In genomic region chr16:81077077-81077940, GRCh38 we compare ENCODE assay signal across 8 cellular contexts. TPM values are rescaled to one million over a fixed set of nuclear protein-coding genes. Genes with fewer than 3 reads are reported as not detected.
DNase-seq lines count a peak whose midpoint lies in the region; ATAC-seq and TF ChIP-seq lines count a peak whose summit lies in the region.

Gene C16orf46 (minus strand): TSS chr16:81077238. CDS start chr16:81063955, 13,283 bp downstream.

- H3K9me2 ChIP-seq in OCI-LY1 (ENCODE audit: low read depth, low read length): no peaks in the 10 kb centered on the region

- ATAC-seq in GM21528 (IDR thresholded peaks at IDR 0.05; ENCODE audit: low FRiP score, unreplicated experiment) (peak; percentile 97), mucosa of descending colon (peak; percentile 98)

- H3F3A ChIP-seq in OCI-LY1 (ENCODE audit: insufficient read depth, low read length): no peaks in the 10 kb centered on the region

- H3K9me3 ChIP-seq in OCI-LY1 (ENCODE audit: low read length): no peaks in the 10 kb centered on the region
- H3K9me3 ChIP-seq in mucosa of descending colon: no peaks in the 10 kb centered on the region

- H3K36me3 ChIP-seq in OCI-LY1 (ENCODE audit: insufficient read depth, low read length): peaks cover 9% of the 10 kb centered on the region; the same call in 1 of the 2 replicates
- no peaks in the 10 kb centered on the region for H3K36me3 ChIP-seq in mucosa of descending colon (ENCODE audit: low read depth)

- TF ChIP-seq CTCF in OCI-LY1 (IDR thresholded peaks at IDR 0.05; ENCODE audit: low read length) (no peak), epithelial cell of proximal tubule (conservative IDR thresholded peaks at IDR 0.05; ENCODE audit: low read depth, low read length) (no peak), mucosa of descending colon (IDR thresholded peaks at IDR 0.05) (no peak)

- peak within 1 kb of the TSS; percentile 69 for H3K9ac ChIP-seq in OCI-LY1 (ENCODE audit: low read length)

- H3K4me3 ChIP-seq in OCI-LY1 (ENCODE audit: low read depth, low read length, poor library complexity, severe bottlenecking) (peak within 1 kb of the TSS; percentile 71), epithelial cell of proximal tubule (ENCODE audit: low read depth, low read length) (peak within 1 kb of the TSS; percentile 89), mucosa of descending colon (peak within 1 kb of the TSS; percentile 70)

- peak within 1 kb of the TSS; percentile 44; the same call in 1 of the 2 replicates for H2AFZ ChIP-seq in OCI-LY1 (ENCODE audit: low read length)

- intact Hi-C loops in mucosa of descending colon (cut with DNase I, micrococcal nuclease): no loop called here

- H3K4me2 ChIP-seq in OCI-LY1 (ENCODE audit: low read length): peak within 1 kb of the TSS; percentile 80

- H3K27ac ChIP-seq in OCI-LY1 (ENCODE audit: low read depth, low read length, poor library complexity, severe bottlenecking): peak within 1 kb of the TSS; percentile 74

- DNase-seq in DMS114 treated with DMSO at 0.1 percent for 48 hours (lab: John Stamatoyannopoulos, UW; ENCODE audit: unreplicated experiment) (peak; percentile 91), HuH-7 (ENCODE audit: low spot score) (peak; percentile 93), activated T-cell treated with anti-CD3 and anti-CD28 coated beads for 24 hours (ENCODE audit: low read depth) (peak; percentile 97), epithelial cell of proximal tubule (ENCODE audit: low read depth) (peak; percentile 55), mucosa of descending colon (peak; percentile 99)
- peak; percentile 93 to 98 for DNase-seq in stimulated activated CD8-positive, alpha-beta memory T cell treated with anti-CD3 and anti-CD28 coated beads, Interleukin-2, amount 100 ng/mL, for 48 hours (ENCODE audit: low read depth in 2 of 2)

- peaks cover 11% of the 10 kb centered on the region for H3K4me1 ChIP-seq in OCI-LY1 (ENCODE audit: insufficient read depth, low read length, severe bottlenecking)
- peaks cover 8% of the 10 kb centered on the region for H3K4me1 ChIP-seq in mucosa of descending colon (ENCODE audit: low read depth)

- H3K79me2 ChIP-seq in OCI-LY1 (ENCODE audit: insufficient read depth, low read length): no peaks in the 10 kb centered on the region

- no peaks in the 10 kb centered on the region for H4K20me1 ChIP-seq in OCI-LY1 (ENCODE audit: insufficient read depth, low read length)

- H3K27me3 ChIP-seq in OCI-LY1 (ENCODE audit: insufficient read depth, low read length): no peaks in the 10 kb centered on the region

RNA-seq across cellular contexts. Expression of gene C16orf46, which starts in this region (rescaled TPM):
- total RNA-seq in epithelial cell of proximal tubule: 0.22 and 0.35 TPM in 2 replicates
- total RNA-seq in mucosa of descending colon: 1 to 10 TPM in 1 of 3 donors, under 1 TPM in 2; 0.39 to 1.6 (median 0.58) TPM

Comparison
In these comparisons a context has a peak if more than half of its experiments do, and no peak if none do; other contexts are left out.
1. Peak in every context shown above with its lines: DNase-seq, ATAC-seq, H3K4me3 ChIP-seq and H3K27ac ChIP-seq.
2. Peak in DNase-seq and H3K4me3 ChIP-seq in epithelial cell of proximal tubule; RNA of the gene not detected or under 1 TPM.